In the genomic region with DNA sequence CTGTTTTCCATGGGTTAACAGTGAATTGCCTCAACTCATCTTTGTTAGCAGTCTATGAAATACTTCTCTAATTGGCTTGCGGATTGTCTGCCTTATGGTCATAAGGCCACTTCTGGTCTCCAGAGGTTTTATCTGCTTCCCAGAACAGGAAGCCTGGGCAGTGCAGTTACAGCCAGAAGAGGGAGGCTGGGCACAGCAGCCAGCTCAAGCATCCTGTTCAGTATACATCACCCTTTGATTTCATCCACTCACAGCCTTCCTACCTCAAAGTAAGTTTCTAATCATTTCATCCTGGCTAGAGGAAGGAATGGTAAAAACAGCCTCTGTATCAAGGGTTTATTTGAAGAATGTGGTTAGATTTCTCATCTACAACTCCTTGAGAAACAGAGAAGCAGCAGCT, we compare ENCODE assay signal across 21 cellular contexts.
DNase-seq lines count a peak whose midpoint lies in the region; ATAC-seq and TF ChIP-seq lines count a peak whose summit lies in the region.
"Had no signal": no experiment of that assay in that cellular context is flagged by ENCODE, and none has a peak within 500 bp of the region (broad histone marks: within the 10 kb centered on the region; RNA-seq: fewer than 3 reads in every experiment).

No MANE protein-coding gene starts in this region.

- H3K36me3 Mint-ChIP-seq in GM23338 (ENCODE audit: low read depth) (no peaks in the 10 kb centered on the region), H9 (ENCODE audit: insufficient read depth in 1 of 3, low read depth in 3 of 3) (no peaks in the 10 kb centered on the region), WTC11 (no peaks in the 10 kb centered on the region)
- H3K36me3 Mint-ChIP-seq: CD8-positive, alpha-beta T cell had no signal

- H3K4me3 ChIP-seq in GM23338 (no peak overlapping the region), mesenchymal stem cell (ENCODE audit: insufficient read depth in 1 of 2, low read depth in 1 of 2, low read length in 2 of 2) (no peak overlapping the region)
- H3K4me3 ChIP-seq: gastroesophageal sphincter, mucosa of descending colon had no signal

- H3K9me3 ChIP-seq in H9 (ENCODE audit: control insufficient read depth, low read depth, low read length) (no peaks in the 10 kb centered on the region), mesenchymal stem cell (ENCODE audit: control insufficient read depth, low read length) (no peaks in the 10 kb centered on the region)
- H3K9me3 ChIP-seq: gastroesophageal sphincter, mucosa of descending colon had no signal

- H2AK5ac ChIP-seq in H9 (ENCODE audit: insufficient read length, low read length): no peak overlapping the region
- no peak overlapping the region for H2AK5ac ChIP-seq in mesenchymal stem cell (ENCODE audit: low read length, severe bottlenecking)

- H3T11ph ChIP-seq in H9 (ENCODE audit: low read length): no peak overlapping the region

- POLR2A ChIA-PET in WTC11 (lab: Charles Lee): no interaction called here

- H4K91ac ChIP-seq in H9 (ENCODE audit: insufficient read length, low read depth, low read length) (no peak overlapping the region), mesenchymal stem cell (ENCODE audit: low read length) (no peak overlapping the region)

- no peaks in the 10 kb centered on the region for H3K79me2 ChIP-seq in GM23338 (replicated peaks; ENCODE audit: insufficient read depth)
- H3K79me2 ChIP-seq in H9 (ENCODE audit: insufficient read depth, low read length): no peaks in the 10 kb centered on the region

- H4K20me1 ChIP-seq in GM23338 (replicated peaks; ENCODE audit: insufficient read depth) (no peaks in the 10 kb centered on the region), H9 (ENCODE audit: control insufficient read depth, insufficient read depth, insufficient read length) (no peaks in the 10 kb centered on the region)

- no CpG with 5 or more reads among the region's 1 CpG for WGBS in H9 (ENCODE audit: extremely low coverage, insufficient read length, low lambda C conversion rate)
- WGBS in mesenchymal stem cell: 23% methylated on average over 1 of the region's 1 CpG

- H2BK5ac ChIP-seq in H9 (ENCODE audit: insufficient read length, low read length) (no peak overlapping the region), mesenchymal stem cell (ENCODE audit: low read depth, low read length, poor library complexity, severe bottlenecking) (no peak overlapping the region)

- no peak overlapping the region for H3K23ac ChIP-seq in H9 (ENCODE audit: insufficient read length, low read depth, low read length)
- H3K23ac ChIP-seq in mesenchymal stem cell (ENCODE audit: low read length in 2 of 2): no peak overlapping the region

- H3K27ac ChIP-seq in GM23338 (ENCODE audit: low read depth) (no peak overlapping the region), H9 (ENCODE audit: insufficient read length, low read depth, low read length) (no peak overlapping the region), mesenchymal stem cell (ENCODE audit: low read length, poor library complexity, severe bottlenecking) (no peak overlapping the region)
- H3K27ac ChIP-seq: gastroesophageal sphincter, HL-60 had no signal

- H3K4me2 ChIP-seq in GM23338 (no peak overlapping the region), H9 (ENCODE audit: insufficient read depth, insufficient read length, low read length) (no peak overlapping the region), mesenchymal stem cell (ENCODE audit: low read length, poor library complexity, severe bottlenecking) (no peak overlapping the region)

- no peaks in the 10 kb centered on the region for H3F3A ChIP-seq in GM23338 (replicated peaks; ENCODE audit: low read depth)

- peak; percentile 58 for ATAC-seq in GM23338
- peak; percentile 77 for ATAC-seq in WTC11
- no peak for ATAC-seq in sciatic nerve
- ATAC-seq: activated CD4-positive, CD25-positive, alpha-beta regulatory T cell treated with anti-CD3 and anti-CD28 coated beads, Interleukin-2, amount 50 U/mL, for 24 hours; activated CD8-positive, alpha-beta T cell treated with anti-CD3 and anti-CD28 coated beads for 36 hours; CD8-positive, alpha-beta T cell; esophagus mucosa; gastroesophageal sphincter; left lobe of liver; mucosa of descending colon had no signal

- H3K27me3 Mint-ChIP-seq in GM23338 (ENCODE audit: insufficient read depth, low read depth, poor library complexity) (no peaks in the 10 kb centered on the region), H9 (ENCODE audit: low read depth) (no peaks in the 10 kb centered on the region), WTC11 (ENCODE audit: low read depth) (no peaks in the 10 kb centered on the region)
- H3K27me3 Mint-ChIP-seq: activated CD8-positive, alpha-beta T cell treated with anti-CD3 and anti-CD28 coated beads for 36 hours; central memory CD8-positive, alpha-beta T cell had no signal

- H2AFZ ChIP-seq in GM23338: no peak overlapping the region
- no peak overlapping the region for H2AFZ ChIP-seq in H9 (ENCODE audit: low read length)
- H2AFZ ChIP-seq in mesenchymal stem cell (ENCODE audit: low read depth, low read length): no peak overlapping the region

- CTCF ChIA-PET in WTC11 (lab: Charles Lee): interaction anchor here (0.8 to 1.2 kb wide), 2 partner anchors 11 to 17 kb away, joined by 3 read pairs; no protein-coding TSS in a partner anchor

- H4K8ac ChIP-seq in H9 (replicated peaks; ENCODE audit: insufficient read length, low read depth, low read length) (no peak overlapping the region), mesenchymal stem cell (ENCODE audit: low read length) (no peak overlapping the region)

- H2BK15ac ChIP-seq in H9 (ENCODE audit: low read depth, low read length): no peak overlapping the region
- no peak overlapping the region for H2BK15ac ChIP-seq in mesenchymal stem cell (ENCODE audit: low read depth, poor library complexity, severe bottlenecking)

- H3K9ac ChIP-seq in H9 (ENCODE audit: extremely low read depth, insufficient read length, low read length) (no peak overlapping the region), mesenchymal stem cell (ENCODE audit: low read length) (no peak overlapping the region)

- H3K27me3 ChIP-seq in GM23338 (ENCODE audit: insufficient read depth) (no peaks in the 10 kb centered on the region), H9 (ENCODE audit: insufficient read depth, low read length) (no peaks in the 10 kb centered on the region), mesenchymal stem cell (ENCODE audit: control insufficient read depth in 1 of 2, insufficient read depth in 1 of 2, low read length in 2 of 2) (no peaks in the 10 kb centered on the region)
- H3K27me3 ChIP-seq: gastroesophageal sphincter had no signal

- H3K4ac ChIP-seq in H9 (ENCODE audit: low read depth, low read length) (no peak overlapping the region), mesenchymal stem cell (ENCODE audit: low read depth in 1 of 2, low read length in 2 of 2) (no peak overlapping the region)

- H3K4me3 Mint-ChIP-seq in GM23338: no peak overlapping the region
- no peak overlapping the region for H3K4me3 Mint-ChIP-seq in H9
- no peak overlapping the region for H3K4me3 Mint-ChIP-seq in WTC11
- H3K4me3 Mint-ChIP-seq: activated CD8-positive, alpha-beta T cell treated with anti-CD3 and anti-CD28 coated beads for 36 hours; CD8-positive, alpha-beta T cell; central memory CD8-positive, alpha-beta T cell had no signal

- no peaks in the 10 kb centered on the region; the same call in 1 of the 2 replicates for H3K9me2 ChIP-seq in GM23338 (ENCODE audit: insufficient read depth)

- no peaks in the 10 kb centered on the region for H3K36me3 ChIP-seq in GM23338 (ENCODE audit: insufficient read depth)
- H3K36me3 ChIP-seq in mesenchymal stem cell (ENCODE audit: control insufficient read depth in 1 of 2, insufficient read depth in 2 of 2, low read depth in 1 of 2, low read length in 2 of 2): no peaks in the 10 kb centered on the region
- H3K36me3 ChIP-seq: gastroesophageal sphincter had no signal

- H2BK20ac ChIP-seq in H9 (ENCODE audit: low read depth, low read length, poor library complexity, severe bottlenecking): no peak overlapping the region

- DNase-seq in GM23338 (ENCODE audit: low spot score) (peak; percentile 24), H9 (no peak), WTC11 (ENCODE audit: low spot score) (no peak), mesenchymal stem cell (peak; percentile 37), sciatic nerve (ENCODE audit: low spot score) (no peak), NCI-H774 (lab: John Stamatoyannopoulos, UW) (no peak), NCI-H446 (lab: John Stamatoyannopoulos, UW) (no peak), hippocampal formation (lab: John Stamatoyannopoulos, UW) (no peak)
- DNase-seq: activated CD8-positive, alpha-beta T cell treated with anti-CD3 and anti-CD28 coated beads for 36 hours; activated naive CD4-positive, alpha-beta T cell treated with Interleukin-2 at 50 U/mL for 16 hours; CD8-positive, alpha-beta T cell; mucosa of descending colon; NCI-H1105 treated with DMSO at 0.1 percent for 48 hours; NCI-H2171 treated with DMSO at 0.1 percent for 48 hours; stimulated activated CD4-positive, alpha-beta T cell treated with anti-CD3 and anti-CD28 coated beads, Interleukin-12 subunit alpha, Interleukin-12 subunit beta, amount 100 ng/mL, for 4 hours had no signal

- no peak overlapping the region for H3K18ac ChIP-seq in H9 (ENCODE audit: insufficient read length, low read depth, low read length)
- no peak overlapping the region for H3K18ac ChIP-seq in mesenchymal stem cell (ENCODE audit: low read depth in 1 of 2, low read length in 2 of 2)

- H2BK120ac ChIP-seq in H9 (ENCODE audit: low read depth, low read length, poor library complexity, severe bottlenecking) (no peak overlapping the region), mesenchymal stem cell (ENCODE audit: low read depth, low read length) (no peak overlapping the region)

- TF ChIP-seq CTCF in GM23338 (conservative IDR thresholded peaks at IDR 0.05; ENCODE audit: low read depth in 2 of 2): peak in 1 of 2 experiments; percentile 17; a peak in 2 of 4 replicates
- peak; percentile 22; the same call in 2 of the 3 replicates for TF ChIP-seq CTCF in H9 (conservative IDR thresholded peaks at IDR 0.05)
- TF ChIP-seq CTCF in WTC11 (IDR thresholded peaks at IDR 0.05): no peak

- no peaks in the 10 kb centered on the region for H3K4me1 Mint-ChIP-seq in GM23338
- H3K4me1 Mint-ChIP-seq in H9: peaks cover 3 to 4% of the 10 kb centered on the region in 2 experiments
- peaks cover 4% of the 10 kb centered on the region for H3K4me1 Mint-ChIP-seq in WTC11
- H3K4me1 Mint-ChIP-seq: central memory CD8-positive, alpha-beta T cell had no signal

- no peak overlapping the region for H3K14ac ChIP-seq in H9 (ENCODE audit: insufficient read depth, low read length)
- no peak overlapping the region for H3K14ac ChIP-seq in mesenchymal stem cell (ENCODE audit: low read length in 2 of 2)

- H3K23me2 ChIP-seq in H9 (ENCODE audit: insufficient read length, low read depth, low read length, poor library complexity, severe bottlenecking): no peaks in the 10 kb centered on the region

- no peaks in the 10 kb centered on the region for H3K4me1 ChIP-seq in GM23338 (ENCODE audit: insufficient read depth)
- no peaks in the 10 kb centered on the region for H3K4me1 ChIP-seq in H9 (ENCODE audit: insufficient read depth, low read length)
- no peaks in the 10 kb centered on the region for H3K4me1 ChIP-seq in mesenchymal stem cell (ENCODE audit: control insufficient read depth, insufficient read depth, low read depth, low read length)
- H3K4me1 ChIP-seq: gastroesophageal sphincter had no signal

- no peak overlapping the region for H4K5ac ChIP-seq in H9 (ENCODE audit: insufficient read length, low read depth, low read length)

- no peak overlapping the region for H3K56ac ChIP-seq in H9 (ENCODE audit: insufficient read length, low read depth, low read length)

- H3K27ac Mint-ChIP-seq in GM23338 (no peak overlapping the region), H9 (no peak overlapping the region), WTC11 (no peak overlapping the region)
- H3K27ac Mint-ChIP-seq: activated CD8-positive, alpha-beta T cell treated with anti-CD3 and anti-CD28 coated beads for 36 hours; CD8-positive, alpha-beta T cell had no signal

- intact Hi-C loops in sciatic nerve (cut with DNase I): no loop called here

- H3K79me1 ChIP-seq in H9 (ENCODE audit: insufficient read depth, low read depth, low read length, poor library complexity, severe bottlenecking) (no peaks in the 10 kb centered on the region), mesenchymal stem cell (replicated peaks; ENCODE audit: low read length, poor library complexity, severe bottlenecking) (no peaks in the 10 kb centered on the region)

- no peaks in the 10 kb centered on the region for H3K9me3 Mint-ChIP-seq in GM23338
- H3K9me3 Mint-ChIP-seq in H9: no peaks in the 10 kb centered on the region; a peak in 1 of 5 replicates
- no peaks in the 10 kb centered on the region for H3K9me3 Mint-ChIP-seq in WTC11
- H3K9me3 Mint-ChIP-seq: CD8-positive, alpha-beta T cell had no signal

- H2BK12ac ChIP-seq in H9 (ENCODE audit: insufficient read length, low read depth, low read length) (no peak overlapping the region), mesenchymal stem cell (ENCODE audit: low read length in 2 of 2) (no peak overlapping the region)

Comparison
In these comparisons a context has a peak if more than half of its experiments do, and no peak if none do; other contexts are left out.
1. DNase-seq: peak in GM23338 (single experiment) and mesenchymal stem cell (single experiment); none in H9 (single experiment), WTC11 (single experiment), sciatic nerve (single experiment), NCI-H774 (single experiment), NCI-H446 (0 of 2) and hippocampal formation (0 of 2).